13 cellular contexts compared by ENCODE assay signal in the genomic region with DNA sequence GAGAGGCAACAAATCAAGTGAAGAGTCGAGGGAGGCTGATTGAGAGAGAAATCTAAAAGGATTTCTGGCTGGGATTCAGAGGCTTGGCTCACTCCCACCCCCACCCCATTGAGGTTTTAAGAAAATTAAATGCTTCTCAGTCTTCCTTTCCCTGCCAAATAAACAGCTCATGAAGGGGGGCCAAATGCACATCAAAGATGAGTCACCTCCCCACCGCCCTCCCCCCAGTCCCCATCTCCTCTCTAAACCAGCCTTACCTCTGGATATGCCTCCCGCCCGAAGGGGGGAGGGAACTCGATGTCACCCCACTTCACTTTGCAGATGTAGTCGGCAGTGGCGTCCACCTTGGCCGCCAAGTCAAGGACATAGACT. TPM values are rescaled to one million over a fixed set of nuclear protein-coding genes. Genes with fewer than 3 reads are reported as not detected.
DNase-seq lines count a peak whose midpoint lies in the region; TF ChIP-seq lines count a peak whose summit lies in the region.
"Had no signal": no experiment of that assay in that cellular context is flagged by ENCODE, and none has a peak within 500 bp of the region (broad histone marks: within the 10 kb centered on the region; RNA-seq: fewer than 3 reads in every experiment).

No MANE protein-coding gene starts in this region.

- H3K4me3 ChIP-seq in brain microvascular endothelial cell (ENCODE audit: low read depth, low read length) = no peak overlapping the region
- no peak overlapping the region for H3K4me3 ChIP-seq in neuronal stem cell (ENCODE audit: low read length in 2 of 2)
- H3K4me3 ChIP-seq: ovary, upper lobe of left lung had no signal

- no peaks in the 10 kb centered on the region for H3K27me3 Mint-ChIP-seq in activated naive CD8-positive, alpha-beta T cell treated with anti-CD3 and anti-CD28 coated beads for 36 hours

- WGBS in neuronal stem cell (ENCODE audit: extremely low coverage in 2 of 2, insufficient read length in 2 of 2, insufficient replicate concordance in 1 of 2), 2 donors = no CpG with 5 or more reads among the region's 8 CpGs

- peaks cover 15% of the 10 kb centered on the region for H3K79me1 ChIP-seq in neuronal stem cell (ENCODE audit: low read depth, low read length)

- no peaks in the 10 kb centered on the region for H3K9me3 ChIP-seq in neuronal stem cell (replicated peaks in 1 of 2; ENCODE audit: control insufficient read depth in 2 of 2, insufficient read depth in 1 of 2, low read depth in 1 of 2, low read length in 2 of 2)
- H3K9me3 ChIP-seq: ovary, upper lobe of left lung had no signal

- in situ Hi-C loops in brain microvascular endothelial cell (cut with HindIII; ENCODE audit: low pct_ligation_motif_present, low sequenced_read_pairs) = no loop called here

- H4K8ac ChIP-seq in neuronal stem cell (ENCODE audit: low read depth, low read length) = no peak overlapping the region

- peak overlapping the region; percentile 43 for H2BK5ac ChIP-seq in neuronal stem cell (ENCODE audit: low read length)

- H2BK12ac ChIP-seq in neuronal stem cell (ENCODE audit: low read length) = no peak overlapping the region

- TF ChIP-seq CTCF in AG09319 (IDR thresholded peaks at IDR 0.05; ENCODE audit: low read depth, low read length) = no peak
- TF ChIP-seq CTCF in brain microvascular endothelial cell (IDR thresholded peaks at IDR 0.05; ENCODE audit: low read depth, low read length, missing control alignments) = no peak

- H3K36me3 ChIP-seq in brain microvascular endothelial cell (replicated peaks) = peaks cover 91% of the 10 kb centered on the region
- peaks cover 80 to 99% of the 10 kb centered on the region in 2 donors for H3K36me3 ChIP-seq in neuronal stem cell (replicated peaks in 1 of 2; ENCODE audit: control insufficient read depth in 2 of 2, insufficient read depth in 2 of 2, low read length in 2 of 2)
- H3K36me3 ChIP-seq: ovary had no signal

- no peak overlapping the region for H3K23ac ChIP-seq in neuronal stem cell (ENCODE audit: low read depth, low read length, poor library complexity)

- no peak overlapping the region for H3K4ac ChIP-seq in neuronal stem cell (ENCODE audit: low read length)

- DNase-seq in AG09319 (ENCODE audit: extremely low read depth, low read depth) (peak; percentile 52), LHCN-M2 (ENCODE audit: low read depth) (peak; percentile 46), brain microvascular endothelial cell (peak; percentile 40), neuronal stem cell (ENCODE audit: low spot score) (no peak), DMS114 treated with DMSO at 0.1 percent for 48 hours (lab: John Stamatoyannopoulos, UW; ENCODE audit: unreplicated experiment) (no peak), NCI-H1048 (lab: John Stamatoyannopoulos, UW) (no peak), NCI-H526 treated with DMSO at 0.1 percent for 48 hours (lab: John Stamatoyannopoulos, UW) (no peak)
- no peak for DNase-seq in activated naive CD8-positive, alpha-beta T cell treated with anti-CD3 and anti-CD28 coated beads for 36 hours
- DNase-seq: activated CD4-positive, alpha-beta T cell treated with anti-CD3 and anti-CD28 coated beads, Interleukin-2, amount 50 U/mL, for 48 hours; COR-L47; upper lobe of left lung had no signal

- H3K14ac ChIP-seq in neuronal stem cell (ENCODE audit: low read length) = no peak overlapping the region

- no peak overlapping the region for H3K27ac Mint-ChIP-seq in activated naive CD8-positive, alpha-beta T cell treated with anti-CD3 and anti-CD28 coated beads for 36 hours

- H2BK15ac ChIP-seq in neuronal stem cell (ENCODE audit: low read length) = no peak overlapping the region

- no peak overlapping the region for H3K18ac ChIP-seq in neuronal stem cell (ENCODE audit: low read length)

- no peak overlapping the region for H3K9ac ChIP-seq in neuronal stem cell (ENCODE audit: low read depth, low read length, poor library complexity)

- no peaks in the 10 kb centered on the region for H3K27me3 ChIP-seq in brain microvascular endothelial cell (replicated peaks)
- H3K27me3 ChIP-seq in neuronal stem cell (ENCODE audit: control insufficient read depth in 3 of 3, insufficient read depth in 3 of 3, low read depth in 1 of 3, low read length in 3 of 3) = no peaks in the 10 kb centered on the region
- H3K27me3 ChIP-seq: ovary, upper lobe of left lung had no signal

- H3K27ac ChIP-seq in brain microvascular endothelial cell = peak overlapping the region; percentile 26
- H3K27ac ChIP-seq in neuronal stem cell (replicated peaks; ENCODE audit: low read length) = no peak overlapping the region
- H3K27ac ChIP-seq: epithelial cell of prostate, ovary, upper lobe of left lung had no signal

- no peaks in the 10 kb centered on the region for H3K9me3 Mint-ChIP-seq in activated naive CD8-positive, alpha-beta T cell treated with anti-CD3 and anti-CD28 coated beads for 36 hours

- H3K4me3 Mint-ChIP-seq in activated naive CD8-positive, alpha-beta T cell treated with anti-CD3 and anti-CD28 coated beads for 36 hours = no peak overlapping the region

- no peak overlapping the region for H2AFZ ChIP-seq in neuronal stem cell (ENCODE audit: low read length)

- peaks cover 11% of the 10 kb centered on the region for H3K36me3 Mint-ChIP-seq in activated naive CD8-positive, alpha-beta T cell treated with anti-CD3 and anti-CD28 coated beads for 36 hours

- no peak overlapping the region for H2BK120ac ChIP-seq in neuronal stem cell (ENCODE audit: low read depth, low read length)

- H3K4me2 ChIP-seq in neuronal stem cell (ENCODE audit: insufficient read depth, low read length, poor library complexity, severe bottlenecking) = no peak overlapping the region

- peaks cover 0 to 6% of the 10 kb centered on the region in 2 donors for H3K4me1 ChIP-seq in neuronal stem cell (ENCODE audit: control insufficient read depth in 2 of 2, insufficient read depth in 1 of 2, low read depth in 1 of 2, low read length in 2 of 2)
- H3K4me1 ChIP-seq: upper lobe of left lung had no signal

- H4K91ac ChIP-seq in neuronal stem cell (ENCODE audit: low read depth, low read length, poor library complexity) = no peak overlapping the region

- H3K4me1 Mint-ChIP-seq in activated naive CD8-positive, alpha-beta T cell treated with anti-CD3 and anti-CD28 coated beads for 36 hours = no peaks in the 10 kb centered on the region

- H2AK5ac ChIP-seq in neuronal stem cell (ENCODE audit: low read depth, low read length) = no peak overlapping the region

RNA-seq across cellular contexts. Expression of a gene that starts 11.6 kb away (rescaled TPM):
- 181 and 184 TPM in 2 replicates for total RNA-seq in LHCN-M2 (2014; rRNA removed)
- polyA plus RNA-seq in LHCN-M2 (2012) = 132 TPM
- polyA plus RNA-seq in neuronal stem cell (2013, experiment 1 of 2) = 106 TPM
- polyA plus RNA-seq in neuronal stem cell (2013, experiment 2 of 2) = 109 TPM
- total RNA-seq in activated naive CD8-positive, alpha-beta T cell treated with anti-CD3 and anti-CD28 coated beads for 36 hours = 100 to 1,000 TPM; 197 to 202 TPM

RNA-seq across cellular contexts. Expression of a gene that starts 23.2 kb away (rescaled TPM):
- total RNA-seq in LHCN-M2 (2014; rRNA removed) = 0.19 and 0.86 TPM in 2 replicates
- polyA plus RNA-seq in LHCN-M2 (2012) = 1.4 TPM
- 4.5 TPM for polyA plus RNA-seq in neuronal stem cell (2013, experiment 1 of 2)
- polyA plus RNA-seq in neuronal stem cell (2013, experiment 2 of 2) = 4.2 TPM
- under 1 TPM; 0.58 to 0.84 TPM for total RNA-seq in activated naive CD8-positive, alpha-beta T cell treated with anti-CD3 and anti-CD28 coated beads for 36 hours

RNA-seq across cellular contexts. Expression of a gene that starts 41.9 kb away (rescaled TPM):
- 21.8 and 22.5 TPM in 2 replicates for total RNA-seq in LHCN-M2 (2014; rRNA removed)
- 1.9 TPM for polyA plus RNA-seq in LHCN-M2 (2012)
- polyA plus RNA-seq in neuronal stem cell (2013, experiment 1 of 2) = 5.6 TPM
- polyA plus RNA-seq in neuronal stem cell (2013, experiment 2 of 2) = 5.7 TPM
- 10 to 100 TPM; 17.5 to 17.6 TPM for total RNA-seq in activated naive CD8-positive, alpha-beta T cell treated with anti-CD3 and anti-CD28 coated beads for 36 hours

RNA-seq across cellular contexts. Expression of a gene that starts 59.4 kb away (rescaled TPM):
- 61.6 and 75.1 TPM in 2 replicates for total RNA-seq in LHCN-M2 (2014; rRNA removed)
- 77.0 TPM for polyA plus RNA-seq in LHCN-M2 (2012)
- 44.2 TPM for polyA plus RNA-seq in neuronal stem cell (2013, experiment 1 of 2)
- polyA plus RNA-seq in neuronal stem cell (2013, experiment 2 of 2) = 43.2 TPM
- 10 to 100 TPM; 64.9 to 66.6 TPM for total RNA-seq in activated naive CD8-positive, alpha-beta T cell treated with anti-CD3 and anti-CD28 coated beads for 36 hours

Comparison
In these comparisons a context has a peak if more than half of its experiments do, and no peak if none do; other contexts are left out.
1. DNase-seq: peak in AG09319 (single experiment), LHCN-M2 (single experiment) and brain microvascular endothelial cell (single experiment); none in neuronal stem cell (single experiment), DMS114 treated with DMSO at 0.1 percent for 48 hours (single experiment), NCI-H1048 (single experiment), activated naive CD8-positive, alpha-beta T cell treated with anti-CD3 and anti-CD28 coated beads for 36 hours (single experiment) and NCI-H526 treated with DMSO at 0.1 percent for 48 hours (single experiment).